In genomic region chr1:168905631-168906030, GRCh38 we compare ENCODE assay signal across 25 cellular contexts.
DNase-seq lines count a peak whose midpoint lies in the region; ATAC-seq, FAIRE-seq and TF ChIP-seq lines count a peak whose summit lies in the region.
"Had no signal": no experiment of that assay in that cellular context is flagged by ENCODE, and none has a peak within 500 bp of the region (broad histone marks: within the 10 kb centered on the region; RNA-seq: fewer than 3 reads in every experiment).

No MANE protein-coding gene starts in this region.

- H3K79me2 ChIP-seq in HepG2 (ENCODE audit: insufficient read depth, low read length) = no peaks in the 10 kb centered on the region
- H3K79me2 ChIP-seq in PC-9 (ENCODE audit: low read depth) = no peaks in the 10 kb centered on the region

- no peak for FAIRE-seq in HepG2 (lab: Jason Lieb, UNC)
- FAIRE-seq: A549, G401.6, GM12892, GM19239, H1 had no signal

- no peak for ATAC-seq in HepG2
- no peak for ATAC-seq in right lobe of liver
- ATAC-seq in GM18519 (IDR thresholded peaks at IDR 0.05; ENCODE audit: low FRiP score, unreplicated experiment) = no peak
- ATAC-seq: A549, HCT116 had no signal

- BruUV-seq in HepG2 (replicated peaks; lab: Mats Ljungman, UMichigan) = no TSS peak
- BruUV-seq in PC-9 (replicated peaks; lab: Mats Ljungman, UMichigan) = no TSS peak

- no peak overlapping the region for H2AFZ ChIP-seq in HepG2 (ENCODE audit: low read length)
- H2AFZ ChIP-seq in PC-9 = no peak overlapping the region
- H2AFZ ChIP-seq: GM23248 had no signal

- no peaks in the 10 kb centered on the region for H3K9me3 ChIP-seq in HepG2 (ENCODE audit: low read length)
- no peaks in the 10 kb centered on the region for H3K9me3 ChIP-seq in right lobe of liver
- peaks cover 5% of the 10 kb centered on the region; the same call in 1 of the 2 replicates for H3K9me3 ChIP-seq in PC-9 (ENCODE audit: insufficient read depth, low read depth)
- H3K9me3 ChIP-seq in thyroid gland = no peaks in the 10 kb centered on the region
- H3K9me3 ChIP-seq: A549; BE2C; BLaER1 treated with 17β-estradiol and CSF1 and Interleukin-3, amounts not matched to agents 10 nM and 100 nM had no signal

- in situ Hi-C loops in HepG2 (cut with HindIII; ENCODE audit: extremely low pct_ligation_motif_present, low pct_unique_long_range_greater_than_20kb) = no loop called here

- TF ChIP-seq EP300 in HepG2 (IDR thresholded peaks at IDR 0.05; ENCODE audit: low read depth in 2 of 2, low read length in 2 of 2) (no peak), HepG2 (CRISPR knock-in tag; IDR thresholded peaks at IDR 0.05; ENCODE audit: borderline replicate concordance) (no peak)

- intact Hi-C loops in HepG2 (cut with micrococcal nuclease; ENCODE audit: unreplicated experiment) = loop anchor here (10.0 kb wide), 1 partner anchor 199 kb away; the partner anchor contains the start of gene ATP1B1
- intact Hi-C loops in right lobe of liver (cut with DNase I) = no loop called here
- intact Hi-C loops in PC-9 (cut with micrococcal nuclease; ENCODE audit: unreplicated experiment) = loop anchor here (5.0 to 10.0 kb wide), 2 partner anchors 202 to 281 kb away; partner anchors contain the start of gene ATP1B1
- intact Hi-C loops in thyroid gland (cut with DNase I) = no loop called here

- POLR2A ChIA-PET in HepG2 (lab: Yijun Ruan, JAX) = interaction anchor here (1.2 kb wide), 1 partner anchor 72 kb away, joined by 3 read pairs; no protein-coding TSS in a partner anchor
- POLR2A ChIA-PET in PC-9 (lab: Charles Lee; ENCODE audit: unreplicated experiment) = no interaction called here

- peaks cover 9% of the 10 kb centered on the region for H3K27me3 Mint-ChIP-seq in nephron progenitor cell (ENCODE audit: low read depth, poor library complexity)
- H3K27me3 Mint-ChIP-seq: CD4-positive, alpha-beta T cell had no signal

- no peak overlapping the region for H3K4me2 ChIP-seq in HepG2 (ENCODE audit: low read depth, low read length)
- H3K4me2 ChIP-seq in PC-9 = 0 out of 2 replicates have a peak overlapping the region, but pooled peaks have one; percentile 80
- H3K4me2 ChIP-seq: A549; BLaER1 treated with 17β-estradiol and CSF1 and Interleukin-3, amounts not matched to agents 10 nM and 100 nM had no signal

- no peaks in the 10 kb centered on the region for H3K36me3 Mint-ChIP-seq in nephron progenitor cell (ENCODE audit: low read depth)
- H3K36me3 Mint-ChIP-seq: CD14-positive monocyte; CD8-positive, alpha-beta memory T cell had no signal

- peak overlapping the region; percentile 40 for H3K27ac Mint-ChIP-seq in nephron progenitor cell
- H3K27ac Mint-ChIP-seq: CD14-positive monocyte; CD4-positive, alpha-beta T cell; CD8-positive, alpha-beta memory T cell; H9 had no signal

- H3K4me3 ChIP-seq in HepG2 (replicated peaks in 1 of 3; ENCODE audit: insufficient read depth in 1 of 3, low read depth in 2 of 3, low read length in 3 of 3) = no peak overlapping the region
- H3K4me3 ChIP-seq in right lobe of liver = no peak overlapping the region
- H3K4me3 ChIP-seq in PC-9 = no peak overlapping the region; the same call in 1 of the 2 replicates
- no peak overlapping the region for H3K4me3 ChIP-seq in thyroid gland (replicated peaks in 1 of 3)
- H3K4me3 ChIP-seq: A549; BLaER1 treated with 17β-estradiol and CSF1 and Interleukin-3, amounts not matched to agents 10 nM and 100 nM; GM23248 had no signal

- WGBS in HepG2 (ENCODE audit: low lambda C conversion rate) = 40% methylated on average over 2 of the region's 2 CpGs
- WGBS in right lobe of liver (ENCODE audit: insufficient coverage, low coverage, low lambda C conversion rate, missing lambda C conversion rate) = 100% methylated on average over 1 of the region's 2 CpGs
- 92 to 98% methylated on average over 2 of the region's 2 CpGs for WGBS in thyroid gland, 2 donors

- TF ChIP-seq CTCF in HepG2 (CRISPR knock-in tag; IDR thresholded peaks at IDR 0.05) = no peak
- no peak for TF ChIP-seq CTCF in right lobe of liver (IDR thresholded peaks at IDR 0.05)
- TF ChIP-seq CTCF in PC-9 (conservative IDR thresholded peaks at IDR 0.05) = no peak
- no peak for TF ChIP-seq CTCF in nephron progenitor cell (IDR thresholded peaks at IDR 0.05)
- TF ChIP-seq CTCF in thyroid gland (IDR thresholded peaks at IDR 0.05) = no peak

- H4K20me1 ChIP-seq in HepG2 (ENCODE audit: insufficient read depth, low read length) = no peaks in the 10 kb centered on the region
- H4K20me1 ChIP-seq in PC-9 (ENCODE audit: insufficient read depth) = no peaks in the 10 kb centered on the region
- H4K20me1 ChIP-seq: BLaER1 treated with 17β-estradiol and CSF1 and Interleukin-3, amounts not matched to agents 10 nM and 100 nM had no signal

- no peaks in the 10 kb centered on the region; a peak in 1 of 5 replicates for H3K27me3 ChIP-seq in HepG2 (ENCODE audit: control insufficient read depth in 1 of 2, insufficient read depth in 2 of 2, low read length in 2 of 2)
- H3K27me3 ChIP-seq in right lobe of liver = no peaks in the 10 kb centered on the region
- H3K27me3 ChIP-seq in PC-9 (ENCODE audit: insufficient read depth, low read depth) = no peaks in the 10 kb centered on the region
- no peaks in the 10 kb centered on the region for H3K27me3 ChIP-seq in thyroid gland
- H3K27me3 ChIP-seq: BE2C; BLaER1 treated with 17β-estradiol and CSF1 and Interleukin-3, amounts not matched to agents 10 nM and 100 nM had no signal

- H3K4me3 Mint-ChIP-seq in nephron progenitor cell = no peak overlapping the region
- H3K4me3 Mint-ChIP-seq: CD14-positive monocyte; CD4-positive, alpha-beta T cell; CD8-positive, alpha-beta memory T cell; H9 had no signal

- peaks cover 23% of the 10 kb centered on the region for H3K4me1 Mint-ChIP-seq in nephron progenitor cell

- H3K9me3 Mint-ChIP-seq in nephron progenitor cell = peaks cover 4% of the 10 kb centered on the region
- H3K9me3 Mint-ChIP-seq: CD4-positive, alpha-beta T cell; H9 had no signal

- no peak for TF ChIP-seq RAD21 in HepG2 (CRISPR knock-in tag; IDR thresholded peaks at IDR 0.05)

- DNase-seq in HepG2 (ENCODE audit: low spot score) (no peak), right lobe of liver (no peak), PC-9 (no peak), nephron progenitor cell (no peak), NCI-H187 (lab: John Stamatoyannopoulos, UW) (no peak), thyroid gland (no peak)
- DNase-seq: 8988T; ACHN; AML-193; BE2C; CD4-positive, alpha-beta T cell; CD8-positive, alpha-beta memory T cell; DMS153; DND-41; GM23248; H9 had no signal

- H3K4me1 ChIP-seq in HepG2 (ENCODE audit: insufficient read depth, low read length) (peaks cover 35% of the 10 kb centered on the region), right lobe of liver (no peaks in the 10 kb centered on the region), PC-9 (replicated peaks; ENCODE audit: insufficient read depth) (peaks cover 37% of the 10 kb centered on the region), thyroid gland (peaks cover 23 to 24% of the 10 kb centered on the region in 2 donors)
- H3K4me1 ChIP-seq: A549, BE2C had no signal

- peaks cover 23% of the 10 kb centered on the region for H3F3A ChIP-seq in PC-9 (ENCODE audit: insufficient read depth, low read depth)

- TF ChIP-seq POLR2A in HepG2 (IDR thresholded peaks at IDR 0.05; ENCODE audit: insufficient read depth in 1 of 2, low read depth in 2 of 2, low read length in 2 of 2) (no peak), right lobe of liver (IDR thresholded peaks at IDR 0.05) (no peak), thyroid gland (IDR thresholded peaks at IDR 0.05) (no peak)

- H3K9me2 ChIP-seq in PC-9 (ENCODE audit: insufficient read depth) = no peaks in the 10 kb centered on the region

- H3K9ac ChIP-seq in HepG2 (ENCODE audit: insufficient read depth, low read depth, low read length) = no peak overlapping the region
- H3K9ac ChIP-seq: BLaER1 treated with 17β-estradiol and CSF1 and Interleukin-3, amounts not matched to agents 10 nM and 100 nM; GM23248 had no signal

- CTCF ChIA-PET in HepG2 (lab: Yijun Ruan, JAX; ENCODE audit: low intra/inter-chr PET ratio, low total read pairs) (no interaction called here), PC-9 (lab: Charles Lee) (no interaction called here)

- H3K27ac ChIP-seq in HepG2 (ENCODE audit: extremely low read length, insufficient read depth, low read length) (no peak overlapping the region), right lobe of liver (no peak overlapping the region), PC-9 (peak overlapping the region; percentile 91), thyroid gland (no peak overlapping the region)
- H3K27ac ChIP-seq: A549; BLaER1 treated with 17β-estradiol and CSF1 and Interleukin-3, amounts not matched to agents 10 nM and 100 nM; GM23248 had no signal

- H3K36me3 ChIP-seq in HepG2 (replicated peaks in 1 of 2; ENCODE audit: control insufficient read depth in 1 of 2, insufficient read depth in 2 of 2, low read length in 2 of 2) (no peaks in the 10 kb centered on the region), right lobe of liver (no peaks in the 10 kb centered on the region), PC-9 (ENCODE audit: low read depth) (no peaks in the 10 kb centered on the region), thyroid gland (no peaks in the 10 kb centered on the region)
- H3K36me3 ChIP-seq: BE2C; BLaER1 treated with 17β-estradiol and CSF1 and Interleukin-3, amounts not matched to agents 10 nM and 100 nM had no signal

Comparison
In these comparisons a context has a peak if more than half of its experiments do, and no peak if none do; other contexts are left out.
1. intact Hi-C loops: an anchor here in HepG2 (10.0 kb wide) and PC-9 (5.0 to 10.0 kb wide); none called in right lobe of liver and thyroid gland.